ENCODE assay signal across 9 cellular contexts in genomic region chr10:14653271-14654161, GRCh38.
DNase-seq lines count a peak whose midpoint lies in the region; ATAC-seq, FAIRE-seq and TF ChIP-seq lines count a peak whose summit lies in the region.
"Had no signal": no experiment of that assay in that cellular context is flagged by ENCODE, and none has a peak within 500 bp of the region (broad histone marks: within the 10 kb centered on the region; RNA-seq: fewer than 3 reads in every experiment).

No MANE protein-coding gene starts in this region.

- H3K36me3 Mint-ChIP-seq in activated T-cell treated with anti-CD3 and anti-CD28 coated beads, Interleukin-2, amount 50 U/mL, for 4 hours (ENCODE audit: insufficient read depth): no peaks in the 10 kb centered on the region
- H3K36me3 Mint-ChIP-seq in endothelial cell (ENCODE audit: low read depth, unreplicated experiment): no peaks in the 10 kb centered on the region
- H3K36me3 Mint-ChIP-seq in natural killer cell: no peaks in the 10 kb centered on the region

- TF ChIP-seq CTCF in endothelial cell (IDR thresholded peaks at IDR 0.05; ENCODE audit: unreplicated experiment) (no peak), natural killer cell (IDR thresholded peaks at IDR 0.05) (no peak)

- no peaks in the 10 kb centered on the region for H3K27me3 Mint-ChIP-seq in activated T-cell treated with anti-CD3 and anti-CD28 coated beads, Interleukin-2, amount 50 U/mL, for 4 hours (ENCODE audit: low read depth)
- H3K27me3 Mint-ChIP-seq in endothelial cell (ENCODE audit: unreplicated experiment) (peaks cover 4% of the 10 kb centered on the region), natural killer cell (ENCODE audit: low read depth in 2 of 2) (no peaks in the 10 kb centered on the region)

- H3K4me1 Mint-ChIP-seq in activated T-cell treated with anti-CD3 and anti-CD28 coated beads, Interleukin-2, amount 50 U/mL, for 4 hours (ENCODE audit: low read depth): peaks cover 89% of the 10 kb centered on the region
- H3K4me1 Mint-ChIP-seq in endothelial cell (ENCODE audit: unreplicated experiment): peaks cover 27% of the 10 kb centered on the region
- H3K4me1 Mint-ChIP-seq in natural killer cell: peaks cover 54 to 57% of the 10 kb centered on the region in 2 donors

- H3K9me3 Mint-ChIP-seq in activated T-cell treated with anti-CD3 and anti-CD28 coated beads, Interleukin-2, amount 50 U/mL, for 4 hours: peaks cover 3% of the 10 kb centered on the region
- H3K9me3 Mint-ChIP-seq in endothelial cell (ENCODE audit: unreplicated experiment): no peaks in the 10 kb centered on the region
- no peaks in the 10 kb centered on the region for H3K9me3 Mint-ChIP-seq in natural killer cell

- no peak for DNase-seq in activated T-cell treated with anti-CD3 and anti-CD28 coated beads, Interleukin-2, amount 50 U/mL, for 4 hours
- no peak for DNase-seq in activated T-cell treated with anti-CD3 and anti-CD28 coated beads for 4 hours
- DNase-seq in RCC 7860 (ENCODE audit: low spot score): peak; percentile 21
- DNase-seq in endothelial cell (ENCODE audit: low spot score): peak; percentile 31
- DNase-seq in natural killer cell: no peak
- DNase-seq in stimulated activated CD4-positive, alpha-beta T cell treated with anti-CD3 and anti-CD28 coated beads, Interleukin-15, amount 100 ng/mL, for 24 hours: no peak
- no peak for DNase-seq in NCI-H1092 (lab: John Stamatoyannopoulos, UW)

- H3K27ac Mint-ChIP-seq in endothelial cell (ENCODE audit: unreplicated experiment): peak overlapping the region; percentile 74
- H3K27ac Mint-ChIP-seq in natural killer cell: peak overlapping the region; percentile 31 to 51

- FAIRE-seq in RCC 7860 (lab: Jason Lieb, UNC): no peak
- FAIRE-seq: colon had no signal

- peak; percentile 5 to 19 for ATAC-seq in activated T-cell treated with anti-CD3 and anti-CD28 coated beads, Interleukin-2, amount 50 U/mL, for 4 hours
- ATAC-seq in natural killer cell: peak in 1 of 3 donors; percentile 54
- no peak for ATAC-seq in HG02938 (IDR thresholded peaks at IDR 0.05; ENCODE audit: unreplicated experiment)

- H3K4me3 Mint-ChIP-seq in activated T-cell treated with anti-CD3 and anti-CD28 coated beads, Interleukin-2, amount 50 U/mL, for 4 hours: peak overlapping the region; percentile 3
- no peak overlapping the region for H3K4me3 Mint-ChIP-seq in endothelial cell (ENCODE audit: unreplicated experiment)
- no peak overlapping the region for H3K4me3 Mint-ChIP-seq in natural killer cell

- intact Hi-C loops in natural killer cell (cut with micrococcal nuclease): loop anchor here (10.0 kb wide), 1 partner anchor 101 kb away; no protein-coding TSS in a partner anchor

Comparison
In these comparisons a context has a peak if more than half of its experiments do, and no peak if none do; other contexts are left out.
1. DNase-seq: peak in RCC 7860 (single experiment) and endothelial cell (single experiment); none in activated T-cell treated with anti-CD3 and anti-CD28 coated beads, Interleukin-2, amount 50 U/mL, for 4 hours (single experiment), activated T-cell treated with anti-CD3 and anti-CD28 coated beads for 4 hours (single experiment), natural killer cell (single experiment), stimulated activated CD4-positive, alpha-beta T cell treated with anti-CD3 and anti-CD28 coated beads, Interleukin-15, amount 100 ng/mL, for 24 hours (single experiment) and NCI-H1092 (single experiment).